Comparison of ENCODE assay signal across 8 cellular contexts in the genomic region with DNA sequence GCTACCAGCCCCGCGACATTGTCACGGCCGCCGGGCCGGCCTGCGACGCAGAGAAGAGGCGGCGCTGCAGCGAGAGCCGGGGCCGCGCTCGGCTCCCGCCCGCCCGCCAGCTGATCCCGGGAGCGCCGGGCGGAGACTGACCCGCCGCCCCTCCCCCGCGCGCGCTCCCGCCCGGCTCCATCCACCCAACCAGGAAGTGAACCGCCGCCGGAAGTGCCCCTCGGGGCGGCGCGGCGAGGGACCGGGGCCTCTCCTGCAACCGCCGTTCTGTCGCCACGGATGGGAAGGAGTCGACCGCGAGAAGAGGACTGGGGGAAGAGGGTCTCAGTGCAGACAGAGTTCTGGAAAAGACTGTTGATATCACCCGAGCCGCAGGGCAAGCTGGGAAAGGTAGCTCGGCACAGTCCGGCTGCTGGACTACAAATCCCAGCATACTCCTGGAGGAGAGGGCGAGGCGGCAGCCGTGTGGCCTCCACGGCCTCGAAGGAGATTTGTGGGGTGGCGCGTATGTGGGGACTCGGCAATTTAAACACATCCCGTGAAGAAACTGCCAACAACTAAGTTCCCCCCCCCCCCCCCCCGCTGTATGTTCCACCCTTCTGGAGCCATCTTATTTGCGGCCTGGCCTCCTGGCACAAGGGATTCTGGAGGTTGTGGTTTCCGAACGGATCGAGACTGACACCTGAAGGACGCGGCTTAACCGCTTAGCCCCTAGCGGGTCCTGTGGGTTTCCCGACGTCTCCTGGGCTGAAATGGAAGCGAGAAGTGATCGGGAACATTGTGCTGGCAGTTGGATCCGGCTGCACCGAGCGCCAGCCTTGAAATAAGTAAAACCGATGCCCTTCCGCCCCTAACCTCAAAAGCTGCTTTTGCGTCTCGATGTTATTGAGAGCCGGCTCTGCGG.
DNase-seq lines count a peak whose midpoint lies in the region; ATAC-seq and TF ChIP-seq lines count a peak whose summit lies in the region.

A gene (minus strand): TSS at position 138 of the 904 bp plus-strand sequence. CDS start 699 bp downstream, outside the sequence.

- ATAC-seq in GM19043 (IDR thresholded peaks at IDR 0.05; ENCODE audit: low read depth, unreplicated experiment) (peak; percentile 37), HG03432 (IDR thresholded peaks at IDR 0.05; ENCODE audit: unreplicated experiment) (peak; percentile 67)

- peak within 1 kb of the TSS; percentile 92 for H3K4me3 ChIP-seq in choroid plexus epithelial cell (ENCODE audit: low read depth, low read length)

- TF ChIP-seq CTCF in AG09319 (IDR thresholded peaks at IDR 0.05; ENCODE audit: low read depth, low read length) (no peak; the same call in none of the 2 replicates), choroid plexus epithelial cell (conservative IDR thresholded peaks at IDR 0.05; ENCODE audit: low read depth, low read length) (peak; percentile 6)

- DNase-seq in AG09319 (ENCODE audit: extremely low read depth, low read depth): peak; percentile 63
- peak; percentile 84 to 87 for DNase-seq in NCI-H524 (lab: John Stamatoyannopoulos, UW)
- peak; percentile 73 to 83 for DNase-seq in activated CD4-positive, alpha-beta T cell treated with anti-CD3 and anti-CD28 coated beads for 24 hours (ENCODE audit: low read depth in 2 of 2)
- peak; percentile 90 for DNase-seq in choroid plexus epithelial cell (ENCODE audit: low read depth)
- DNase-seq in kidney glomerular epithelial cell (lab: John Stamatoyannopoulos, UW): peak; percentile 89
- peak; percentile 80 to 85 for DNase-seq in stimulated activated CD4-positive, alpha-beta T cell treated with anti-CD3 and anti-CD28 coated beads, Interleukin-15, amount 100 ng/mL, for 48 hours (ENCODE audit: low read depth in 2 of 2)

Comparison
In these comparisons a context has a peak if more than half of its experiments do, and no peak if none do; other contexts are left out.
1. Peak in every context shown above with its lines: DNase-seq, ATAC-seq and H3K4me3 ChIP-seq.